ENCODE assay signal across 9 cellular contexts in the genomic region with DNA sequence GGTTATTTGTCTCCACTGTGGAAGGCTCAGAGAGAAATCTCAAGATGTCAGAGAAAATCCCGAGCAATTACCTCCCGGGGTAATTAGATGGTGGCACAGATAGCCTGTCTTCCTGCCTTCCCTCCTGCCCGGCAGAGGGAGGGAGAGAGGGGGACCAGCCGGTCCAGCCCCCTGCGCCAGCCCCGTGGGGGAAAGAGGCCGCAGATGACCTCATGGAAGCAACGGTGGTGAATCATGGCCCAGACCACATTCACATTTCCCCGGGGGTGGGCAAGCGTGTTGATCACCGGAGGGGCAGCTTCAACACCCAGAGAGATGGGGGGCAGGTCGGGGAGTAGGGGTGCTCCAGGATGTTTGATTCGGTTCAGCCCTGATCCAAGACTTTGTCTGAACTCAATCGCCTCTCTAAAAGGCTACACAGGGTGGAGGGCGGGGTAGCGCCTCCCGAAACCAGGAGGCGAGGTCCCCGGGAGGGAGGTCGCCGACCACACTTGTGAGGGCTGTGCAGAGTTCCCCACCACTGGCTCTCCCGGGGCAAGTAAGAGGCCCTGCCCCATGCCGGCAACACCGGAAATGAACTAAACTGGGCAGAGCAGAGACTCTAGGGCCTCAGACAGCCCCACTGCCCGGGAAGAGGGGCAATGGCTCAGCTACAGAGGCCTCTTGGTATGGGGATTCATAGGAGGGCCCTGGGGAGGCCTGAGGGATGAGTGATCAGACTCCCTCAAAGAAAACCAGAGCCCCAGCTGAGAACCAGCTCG.
A peak's percentile ranks its signal among the peaks of the same experiment; 100 is the strongest.
DNase-seq lines count a peak whose midpoint lies in the region; ATAC-seq, FAIRE-seq and TF ChIP-seq lines count a peak whose summit lies in the region.
"Had no signal": no experiment of that assay in that cellular context is flagged by ENCODE, and none has a peak within 500 bp of the region (broad histone marks: within the 10 kb centered on the region; RNA-seq: fewer than 3 reads in every experiment).

No MANE protein-coding gene starts in this region.

- H3K27me3 ChIP-seq in esophagus (ENCODE audit: control insufficient read depth in 1 of 2, insufficient read depth in 2 of 2, low read length in 2 of 2) = no peaks in the 10 kb centered on the region
- H3K27me3 ChIP-seq in pancreas = no peaks in the 10 kb centered on the region
- no peaks in the 10 kb centered on the region for H3K27me3 ChIP-seq in uterus

- BruUV-seq in OCI-LY7 (replicated peaks; lab: Mats Ljungman, UMichigan) = no TSS peak

- 64 to 66% methylated on average over 26 of the region's 26 CpGs for WGBS in esophagus, 2 donors
- WGBS in pancreas, 2 donors = 61 to 69% methylated on average over 26 of the region's 26 CpGs

- ATAC-seq in pancreas (peak in 3 of 4 donors; percentile 51 to 74 (median 59)), GM18502 (IDR thresholded peaks at IDR 0.05; ENCODE audit: poor library complexity, unreplicated experiment) (no peak)

- H2AFZ ChIP-seq in OCI-LY7 (ENCODE audit: low read length) = peak overlapping the region; percentile 28; the same call in 1 of the 2 replicates

- H3K36me3 ChIP-seq in OCI-LY7 (ENCODE audit: insufficient read depth, low read length) (no peaks in the 10 kb centered on the region), esophagus (ENCODE audit: control insufficient read depth in 2 of 2, insufficient read depth in 2 of 2, low read length in 1 of 2) (no peaks in the 10 kb centered on the region), pancreas (no peaks in the 10 kb centered on the region), uterus (no peaks in the 10 kb centered on the region)

- no peaks in the 10 kb centered on the region for H4K20me1 ChIP-seq in OCI-LY7 (ENCODE audit: insufficient read depth, low read length)

- peak; percentile 43 for DNase-seq in ELF-1 (ENCODE audit: low read depth, low spot score)
- no peak for DNase-seq in OCI-LY7 (ENCODE audit: low spot score)
- peak in 1 of 6 donors; percentile 33 for DNase-seq in pancreas
- DNase-seq in NCI-H510A treated with DMSO at 0.1 percent for 48 hours (lab: John Stamatoyannopoulos, UW) = no peak
- no peak for DNase-seq in uterus
- DNase-seq in anterior cingulate cortex (lab: John Stamatoyannopoulos, UW) = no peak
- DNase-seq: activated B cell treated with CpG ODN at 0.5 μM for 24 hours had no signal

- no peak overlapping the region; the same call in 1 of the 2 replicates for H3K4me2 ChIP-seq in OCI-LY7 (ENCODE audit: low read length)

- no peaks in the 10 kb centered on the region for H3K79me2 ChIP-seq in OCI-LY7 (ENCODE audit: insufficient read depth, low read depth, low read length)

- H3K27ac ChIP-seq in OCI-LY7 (ENCODE audit: low read depth, low read length, poor library complexity, severe bottlenecking) (no peak overlapping the region), esophagus (ENCODE audit: low read depth in 2 of 2, low read length in 1 of 2) (peak overlapping the region; percentile 27 to 43), pancreas (peak overlapping the region in 1 of 4 donors; percentile 28), uterus (no peak overlapping the region)

- H3K9me2 ChIP-seq in OCI-LY7 (ENCODE audit: insufficient read depth, low read length) = no peaks in the 10 kb centered on the region

- POLR2A ChIA-PET in OCI-LY7 (lab: Charles Lee) = no interaction called here

- H3K4me3 ChIP-seq in OCI-LY7 (ENCODE audit: low read depth, low read length, poor library complexity, severe bottlenecking) (no peak overlapping the region), esophagus (ENCODE audit: low read depth in 1 of 2, low read length in 2 of 2) (no peak overlapping the region), pancreas (no peak overlapping the region), uterus (no peak overlapping the region)

- TF ChIP-seq POLR2A in uterus (IDR thresholded peaks at IDR 0.05) = no peak

- no peak for FAIRE-seq in pancreas (lab: Jason Lieb, UNC)

- H3K9me3 ChIP-seq in OCI-LY7 (ENCODE audit: low read length) (no peaks in the 10 kb centered on the region), esophagus (ENCODE audit: control insufficient read depth in 2 of 2, insufficient read depth in 1 of 2, low read depth in 1 of 2, low read length in 1 of 2) (no peaks in the 10 kb centered on the region), pancreas (no peaks in the 10 kb centered on the region), uterus (no peaks in the 10 kb centered on the region)

- CTCF ChIA-PET in OCI-LY7 (lab: Charles Lee; ENCODE audit: unreplicated experiment) = no interaction called here

- intact Hi-C loops in OCI-LY7 (cut with micrococcal nuclease; ENCODE audit: unreplicated experiment) (no loop called here), pancreas (cut with DNase I) (no loop called here), uterus (cut with DNase I; ENCODE audit: low total_unique reads) (no loop called here)

- H3K4me1 ChIP-seq in OCI-LY7 (ENCODE audit: insufficient read depth, low read length, poor library complexity, severe bottlenecking) (peaks cover 5% of the 10 kb centered on the region), esophagus (ENCODE audit: control insufficient read depth in 2 of 2, insufficient read depth in 2 of 2, low read length in 1 of 2) (no peaks in the 10 kb centered on the region), pancreas (no peaks in the 10 kb centered on the region), uterus (no peaks in the 10 kb centered on the region)

- TF ChIP-seq CTCF in OCI-LY7 (conservative IDR thresholded peaks at IDR 0.05; ENCODE audit: low read length) (no peak), pancreas (IDR thresholded peaks at IDR 0.05) (no peak), uterus (IDR thresholded peaks at IDR 0.05) (no peak)

Comparison
In these comparisons a context has a peak if more than half of its experiments do, and no peak if none do; other contexts are left out.
1. H3K27ac ChIP-seq: peak in esophagus (2 of 2); none in OCI-LY7 (single experiment) and uterus (0 of 2).